In the genomic region with DNA sequence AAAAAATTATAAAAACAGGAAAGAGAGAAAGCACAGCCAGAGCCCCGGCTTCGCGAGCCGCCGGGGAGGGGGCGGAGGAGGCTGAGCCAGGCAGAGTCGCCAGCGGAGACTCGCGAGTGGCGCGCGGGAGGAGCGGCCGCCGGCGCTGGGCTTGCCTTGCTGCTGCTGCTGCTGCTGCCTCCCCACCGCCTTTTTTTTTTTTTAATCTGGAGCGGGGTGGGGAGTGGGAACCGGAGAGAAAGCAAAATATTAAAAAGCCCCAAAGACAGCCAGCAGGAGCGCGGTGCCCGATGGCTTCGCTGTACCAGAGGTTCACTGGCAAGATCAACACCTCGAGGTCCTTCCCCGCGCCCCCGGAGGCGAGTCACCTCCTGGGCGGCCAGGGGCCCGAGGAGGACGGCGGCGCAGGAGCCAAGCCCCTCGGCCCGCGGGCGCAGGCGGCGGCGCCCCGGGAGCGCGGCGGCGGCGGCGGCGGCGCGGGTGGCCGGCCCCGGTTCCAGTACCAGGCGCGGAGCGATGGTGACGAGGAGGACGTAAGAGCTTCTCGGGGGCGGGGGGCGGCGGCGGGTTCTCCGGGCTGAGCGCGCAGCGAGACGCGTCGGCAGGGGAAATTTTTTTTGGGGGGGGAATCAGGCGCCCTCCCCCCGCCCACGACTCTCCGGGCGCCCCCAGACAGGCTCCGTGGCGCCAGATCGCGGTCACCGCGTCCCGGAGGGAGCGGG, we compare ENCODE assay signal across 3 cellular contexts. TPM values are rescaled to one million over a fixed set of nuclear protein-coding genes. Genes with fewer than 3 reads are reported as not detected.
"Had no signal": no experiment of that assay in that cellular context is flagged by ENCODE, and none has a peak within 500 bp of the region (broad histone marks: within the 10 kb centered on the region; RNA-seq: fewer than 3 reads in every experiment).

No MANE protein-coding gene starts in this region.

RNA-seq across cellular contexts. Expression of a gene that starts 0.5 kb away (rescaled TPM):
- total RNA-seq: activated CD4-positive, alpha-beta T cell treated with anti-CD3 and anti-CD28 coated beads, Interleukin-2, amount 10 ng/mL, durations not matched to agents 7 days and 5 days; mononuclear cell; naive thymus-derived CD4-positive, alpha-beta T cell had no signal
- polyA plus RNA-seq: naive thymus-derived CD4-positive, alpha-beta T cell had no signal
